18 cellular contexts compared by ENCODE assay signal in the genomic region with DNA sequence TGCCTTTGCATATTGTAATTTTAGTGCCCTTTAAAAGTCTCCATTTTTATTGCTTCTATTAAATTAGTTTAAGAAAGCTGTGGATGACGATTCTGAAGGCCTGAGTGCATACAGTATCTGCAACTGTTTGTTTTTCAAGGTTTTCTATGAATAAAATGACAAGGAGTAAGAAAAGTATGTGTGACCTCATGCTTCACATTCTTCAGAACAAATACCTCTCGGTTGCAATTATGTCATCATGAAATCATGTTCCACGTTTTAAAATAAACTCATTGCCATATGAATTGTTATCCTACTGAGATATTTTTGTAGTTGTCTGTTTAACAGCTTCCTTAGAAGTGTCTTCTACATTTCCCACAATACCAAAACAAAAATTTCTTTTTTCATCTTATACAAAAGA.
"Had no signal": no experiment of that assay in that cellular context is flagged by ENCODE, and none has a peak within 500 bp of the region (broad histone marks: within the 10 kb centered on the region; RNA-seq: fewer than 3 reads in every experiment).

No MANE protein-coding gene starts in this region.

- ATAC-seq: left colon, lower lobe of right lung had no signal

- H2AFZ ChIP-seq: neural progenitor cell had no signal

- H3K9ac ChIP-seq: neural progenitor cell had no signal

- H3K9me3 ChIP-seq: esophagus muscularis mucosa, lower lobe of right lung, ovary, SJCRH30, transverse colon had no signal

- FAIRE-seq: bronchial epithelial cell had no signal

- H3K4me2 ChIP-seq: neural progenitor cell had no signal

- H3K4me1 ChIP-seq: esophagus muscularis mucosa, lower lobe of right lung, transverse colon had no signal

- DNase-seq: activated CD4-positive, alpha-beta T cell treated with anti-CD3 and anti-CD28 coated beads, Interleukin-2, amount 50 U/mL, for 1 hour; activated CD4-positive, CD25-positive, alpha-beta regulatory T cell; activated CD8-positive, alpha-beta memory T cell treated with anti-CD3 and anti-CD28 coated beads for 24 hours; activated naive CD8-positive, alpha-beta T cell treated with anti-CD3 and anti-CD28 coated beads for 36 hours; foreskin fibroblast; glutamatergic neuron; left colon; lower lobe of right lung; ovary; SJCRH30; stimulated activated CD4-positive, alpha-beta T cell treated with anti-CD3 and anti-CD28 coated beads, Interleukin-2, amount 100 ng/mL, for 48 hours; stimulated activated naive CD4-positive, alpha-beta T cell; substantia nigra; T-helper 2 cell; transverse colon had no signal

- H3K27me3 ChIP-seq: esophagus muscularis mucosa, neural progenitor cell, ovary, SJCRH30, transverse colon had no signal

- H3K36me3 ChIP-seq: esophagus muscularis mucosa, lower lobe of right lung, neural progenitor cell, ovary, SJCRH30, transverse colon had no signal

- H3K27ac ChIP-seq: esophagus muscularis mucosa, lower lobe of right lung, neural progenitor cell, ovary, SJCRH30, transverse colon had no signal

- H3K4me3 ChIP-seq: esophagus muscularis mucosa, lower lobe of right lung, neural progenitor cell, ovary, SJCRH30, transverse colon had no signal
